In genomic region chr3:156664285-156665178, GRCh38 we compare ENCODE assay signal across 10 cellular contexts. TPM values are rescaled to one million over a fixed set of nuclear protein-coding genes. Genes with fewer than 3 reads are reported as not detected.
DNase-seq lines count a peak whose midpoint lies in the region; ATAC-seq and TF ChIP-seq lines count a peak whose summit lies in the region.
"Had no signal": no experiment of that assay in that cellular context is flagged by ENCODE, and none has a peak within 500 bp of the region (broad histone marks: within the 10 kb centered on the region; RNA-seq: fewer than 3 reads in every experiment).

No MANE protein-coding gene starts in this region.

- WGBS in testis, 2 donors, result 85 to 88% methylated on average over 5 of the region's 5 CpGs

- H3K4me3 Mint-ChIP-seq in CD8-positive, alpha-beta memory T cell, result peak overlapping the region in 6 of 7 donors; percentile 4 to 79 (median 61)

- H3K27ac Mint-ChIP-seq in CD8-positive, alpha-beta memory T cell, result peak overlapping the region; percentile 24 to 90 (median 80)

- H3K4me3 ChIP-seq in CD8-positive, alpha-beta memory T cell (ENCODE audit: low read length), result no peak overlapping the region
- peak overlapping the region; percentile 4 for H3K4me3 ChIP-seq in adipocyte (ENCODE audit: low read length)
- H3K4me3 ChIP-seq in testis, result no peak overlapping the region

- H3K36me3 Mint-ChIP-seq in CD8-positive, alpha-beta memory T cell, result peaks cover 0 to 1% (median 0%) of the 10 kb centered on the region in 3 donors

- CTCF ChIA-PET in CD8-positive, alpha-beta memory T cell (lab: Charles Lee), result interaction anchor here (0.8 to 1.6 kb wide), 2 partner anchors 9 to 473 kb away, joined by 3 to 8 read pairs; no protein-coding TSS in a partner anchor

- no peak overlapping the region for H3K27ac ChIP-seq in CD8-positive, alpha-beta memory T cell (ENCODE audit: low read depth, low read length)
- no peak overlapping the region for H3K27ac ChIP-seq in testis

- no peak for TF ChIP-seq CTCF in testis (IDR thresholded peaks at IDR 0.05)

- peak overlapping the region; percentile 16 for H3K9ac ChIP-seq in adipocyte (ENCODE audit: low read length)

- no peaks in the 10 kb centered on the region for H3K36me3 ChIP-seq in CD8-positive, alpha-beta memory T cell (ENCODE audit: insufficient read depth, low read length)
- H3K36me3 ChIP-seq in adipocyte (ENCODE audit: control insufficient read depth, insufficient read depth, low read length, severe bottlenecking), result no peaks in the 10 kb centered on the region
- H3K36me3 ChIP-seq in testis (ENCODE audit: low read depth, missing control alignments), result no peaks in the 10 kb centered on the region

- H3K4me1 Mint-ChIP-seq in CD8-positive, alpha-beta memory T cell, result peaks cover 43 to 61% (median 59%) of the 10 kb centered on the region in 3 donors

- POLR2A ChIA-PET in CD8-positive, alpha-beta memory T cell (lab: Charles Lee), result no interaction called here

- intact Hi-C loops in testis (cut with DNase I; ENCODE audit: low total_unique reads), result no loop called here

- DNase-seq in CD8-positive, alpha-beta memory T cell, result no peak
- DNase-seq in adipocyte (ENCODE audit: low read depth), result no peak
- no peak for DNase-seq in cortex of kidney (lab: John Stamatoyannopoulos, UW)
- no peak for DNase-seq in NCI-H1694 treated with DMSO at 0.1 percent for 48 hours (lab: John Stamatoyannopoulos, UW)
- no peak for DNase-seq in NCI-H187 (lab: John Stamatoyannopoulos, UW)
- DNase-seq in testis, result no peak
- DNase-seq: DND-41, NCI-H82 had no signal

- H3K4me1 ChIP-seq in CD8-positive, alpha-beta memory T cell (ENCODE audit: insufficient read depth, low read length), result peaks cover 20% of the 10 kb centered on the region
- H3K4me1 ChIP-seq in adipocyte (ENCODE audit: control insufficient read depth, insufficient read depth, low read length), result peaks cover 46% of the 10 kb centered on the region
- H3K4me1 ChIP-seq in testis, result peaks cover 7% of the 10 kb centered on the region

- no peaks in the 10 kb centered on the region for H3K27me3 ChIP-seq in CD8-positive, alpha-beta memory T cell (ENCODE audit: insufficient read depth, low read length, poor library complexity, severe bottlenecking)
- H3K27me3 ChIP-seq in adipocyte (replicated peaks; ENCODE audit: control insufficient read depth, insufficient read depth, low read length) (no peaks in the 10 kb centered on the region), testis (no peaks in the 10 kb centered on the region)

- H3K27me3 Mint-ChIP-seq in CD8-positive, alpha-beta memory T cell, result no peaks in the 10 kb centered on the region

- ATAC-seq in GM19397 (IDR thresholded peaks at IDR 0.05; ENCODE audit: unreplicated experiment) (peak; percentile 75), HG03135 (IDR thresholded peaks at IDR 0.05; ENCODE audit: unreplicated experiment) (peak; percentile 73)

- H3K9me3 Mint-ChIP-seq in CD8-positive, alpha-beta memory T cell, result no peaks in the 10 kb centered on the region

- H3K9me3 ChIP-seq in CD8-positive, alpha-beta memory T cell (ENCODE audit: low read length), result no peaks in the 10 kb centered on the region
- no peaks in the 10 kb centered on the region for H3K9me3 ChIP-seq in adipocyte (ENCODE audit: control insufficient read depth, low read length)
- H3K9me3 ChIP-seq in testis, result no peaks in the 10 kb centered on the region

- no peak for TF ChIP-seq POLR2A in testis (IDR thresholded peaks at IDR 0.05)

RNA-seq across cellular contexts. Expression of gene TIPARP, which starts 9.9 kb away (rescaled TPM):
- total RNA-seq in CD8-positive, alpha-beta memory T cell, result 10 to 100 TPM; 36.0 to 37.0 TPM
- 19.8 TPM for polyA plus RNA-seq in CD8-positive, alpha-beta memory T cell
- 10 to 100 TPM; 67.2 to 70.7 TPM for total RNA-seq in testis
- 115 TPM for polyA plus RNA-seq in testis (ENCODE audit: insufficient read depth, low read depth, low replicate concordance)
